Comparison of ENCODE assay signal across 29 cellular contexts in genomic region chr2:139605668-139606067, GRCh38.
"Had no signal": no experiment of that assay in that cellular context is flagged by ENCODE, and none has a peak within 500 bp of the region (broad histone marks: within the 10 kb centered on the region; RNA-seq: fewer than 3 reads in every experiment).

No MANE protein-coding gene starts in this region.

- H3K27me3 Mint-ChIP-seq: stimulated activated memory B cell treated with anti-CD40 and anti-IgM and Interleukin-4, amounts not matched to agents 10 μg/mL and 1 μg/mL and 100 μg/mL, for 72 hours; stimulated activated naive B cell treated with anti-CD40 and anti-IgM and Interleukin-4, amounts not matched to agents 10 μg/mL and 1 μg/mL and 100 μg/mL, for 72 hours; stimulated activated naive CD8-positive, alpha-beta T cell treated with anti-CD3 and anti-CD28 coated beads, Interleukin-15, amount 100 ng/mL, for 72 hours; stimulated activated naive CD8-positive, alpha-beta T cell treated with anti-CD3 and anti-CD28 coated beads, Interleukin-15, Interleukin-2, amounts not matched to agents 100 ng/mL and 50 ng/mL, for 24 hours; type B pancreatic cell had no signal

- H3K4me1 Mint-ChIP-seq: stimulated activated effector memory CD8-positive, alpha-beta T cell treated with anti-CD3 and anti-CD28 coated beads, Interleukin-12 subunit alpha, Interleukin-12 subunit beta, amount 100 ng/mL, for 72 hours; stimulated activated memory B cell treated with anti-CD40 and anti-IgM and Interleukin-4, amounts not matched to agents 10 μg/mL and 1 μg/mL and 100 μg/mL, for 72 hours; stimulated activated naive B cell treated with anti-CD40 and anti-IgM and Interleukin-4, amounts not matched to agents 10 μg/mL and 1 μg/mL and 100 μg/mL, for 72 hours; stimulated activated naive CD8-positive, alpha-beta T cell treated with anti-CD3 and anti-CD28 coated beads, Interleukin-15, amount 100 ng/mL, for 72 hours had no signal

- H3K27ac ChIP-seq: stomach, suprapubic skin, testis, thoracic aorta, thyroid gland, tibial artery, tibial nerve, transverse colon, upper lobe of left lung, upper lobe of right lung, uterus, vagina had no signal

- H3K36me3 Mint-ChIP-seq: stimulated activated effector memory CD8-positive, alpha-beta T cell treated with anti-CD3 and anti-CD28 coated beads, Interleukin-12 subunit alpha, Interleukin-12 subunit beta, amount 100 ng/mL, for 72 hours; stimulated activated memory B cell treated with anti-CD40 and anti-IgM and Interleukin-4, amounts not matched to agents 10 μg/mL and 1 μg/mL and 100 μg/mL, for 72 hours; stimulated activated naive B cell treated with anti-CD40 and anti-IgM and Interleukin-4, amounts not matched to agents 10 μg/mL and 1 μg/mL and 100 μg/mL, for 72 hours; type B pancreatic cell had no signal

- H3K27me3 ChIP-seq: stomach, suprapubic skin, testis, thyroid gland, tibial artery, tibial nerve, transverse colon, upper lobe of left lung, upper lobe of right lung, uterus, vagina had no signal

- H3K36me3 ChIP-seq: stomach, suprapubic skin, thoracic aorta, thyroid gland, tibial artery, tibial nerve, transverse colon, upper lobe of left lung, upper lobe of right lung, uterus, vagina had no signal

- H3K4me3 ChIP-seq: stomach, suprapubic skin, testis, thoracic aorta, thyroid gland, tibial artery, tibial nerve, transverse colon, upper lobe of left lung, upper lobe of right lung, uterus, vagina had no signal

- DNase-seq: stimulated activated CD4-positive, alpha-beta T cell treated with anti-CD3 and anti-CD28 coated beads, Interleukin-2, amount 100 ng/mL, for 48 hours; stimulated activated CD4-positive, alpha-beta T cell treated with anti-CD3 and anti-CD28 coated beads, Interleukin-4, amount 100 ng/mL, for 1 hour; stimulated activated CD4-positive, alpha-beta T cell treated with anti-CD3 and anti-CD28 coated beads, Interleukin-4, amount 100 ng/mL, for 24 hours; stimulated activated CD4-positive, alpha-beta T cell treated with anti-CD3 and anti-CD28 coated beads, Interleukin-4, amount 100 ng/mL, for 4 hours; stimulated activated CD8-positive, alpha-beta memory T cell treated with anti-CD3 and anti-CD28 coated beads, Interleukin-4, amount 100 ng/mL, for 48 hours; stimulated activated naive B cell treated with anti-CD40 and anti-IgM and Interleukin-4, amounts not matched to agents 10 μg/mL and 1 μg/mL and 100 μg/mL, for 72 hours; stimulated activated naive CD4-positive, alpha-beta T cell; stimulated activated naive CD4-positive, alpha-beta T cell treated with Interleukin-2 at 50 U/mL for 16 hours; stimulated activated naive CD8-positive, alpha-beta T cell treated with anti-CD3 and anti-CD28 coated beads, Interleukin-15, amount 100 ng/mL, for 72 hours; stimulated activated naive CD8-positive, alpha-beta T cell treated with anti-CD3 and anti-CD28 coated beads, Interleukin-15, Interleukin-2, amounts not matched to agents 100 U/mL and 50 U/mL, for 24 hours; stomach; substantia nigra; testis; thyroid gland; tibial artery; transverse colon; trophoblast cell; upper lobe of left lung; upper lobe of right lung; uterus had no signal

- H3K4me1 ChIP-seq: stomach, suprapubic skin, testis, thyroid gland, tibial artery, tibial nerve, transverse colon, upper lobe of left lung, upper lobe of right lung, uterus, vagina had no signal

- ATAC-seq: stimulated activated effector memory CD8-positive, alpha-beta T cell treated with anti-CD3 and anti-CD28 coated beads, Interleukin-12 subunit alpha, Interleukin-12 subunit beta, amount 100 ng/mL, for 72 hours; stimulated activated memory B cell treated with anti-CD40 and anti-IgM and Interleukin-4, amounts not matched to agents 10 μg/mL and 1 μg/mL and 100 μg/mL, for 72 hours; stimulated activated naive B cell treated with anti-CD40 and anti-IgM and Interleukin-4, amounts not matched to agents 10 μg/mL and 1 μg/mL and 100 μg/mL, for 72 hours; stimulated activated naive CD8-positive, alpha-beta T cell treated with anti-CD3 and anti-CD28 coated beads, Interleukin-15, amount 100 ng/mL, for 72 hours; stimulated activated naive CD8-positive, alpha-beta T cell treated with anti-CD3 and anti-CD28 coated beads, Interleukin-15, Interleukin-2, amounts not matched to agents 100 U/mL and 50 U/mL, for 24 hours; upper lobe of right lung had no signal

- H3K9me3 ChIP-seq: testis, thoracic aorta, thyroid gland, tibial artery, transverse colon, upper lobe of right lung, uterus, vagina had no signal

- H3K4me3 Mint-ChIP-seq: stimulated activated effector memory CD8-positive, alpha-beta T cell treated with anti-CD3 and anti-CD28 coated beads, Interleukin-12 subunit alpha, Interleukin-12 subunit beta, amount 100 ng/mL, for 72 hours; stimulated activated memory B cell treated with anti-CD40 and anti-IgM and Interleukin-4, amounts not matched to agents 10 μg/mL and 1 μg/mL and 100 μg/mL, for 72 hours; stimulated activated naive B cell treated with anti-CD40 and anti-IgM and Interleukin-4, amounts not matched to agents 10 μg/mL and 1 μg/mL and 100 μg/mL, for 72 hours; stimulated activated naive CD8-positive, alpha-beta T cell treated with anti-CD3 and anti-CD28 coated beads, Interleukin-15, amount 100 ng/mL, for 72 hours; stimulated activated naive CD8-positive, alpha-beta T cell treated with anti-CD3 and anti-CD28 coated beads, Interleukin-15, Interleukin-2, amounts not matched to agents 100 ng/mL and 50 ng/mL, for 24 hours; type B pancreatic cell had no signal

- H3K27ac Mint-ChIP-seq: stimulated activated effector memory CD8-positive, alpha-beta T cell treated with anti-CD3 and anti-CD28 coated beads, Interleukin-12 subunit alpha, Interleukin-12 subunit beta, amount 100 ng/mL, for 72 hours; stimulated activated memory B cell treated with anti-CD40 and anti-IgM and Interleukin-4, amounts not matched to agents 10 μg/mL and 1 μg/mL and 100 μg/mL, for 72 hours; stimulated activated naive B cell treated with anti-CD40 and anti-IgM and Interleukin-4, amounts not matched to agents 10 μg/mL and 1 μg/mL and 100 μg/mL, for 72 hours; stimulated activated naive CD8-positive, alpha-beta T cell treated with anti-CD3 and anti-CD28 coated beads, Interleukin-15, amount 100 ng/mL, for 72 hours; stimulated activated naive CD8-positive, alpha-beta T cell treated with anti-CD3 and anti-CD28 coated beads, Interleukin-15, Interleukin-2, amounts not matched to agents 100 ng/mL and 50 ng/mL, for 24 hours; type B pancreatic cell had no signal

- FAIRE-seq: urothelium cell line had no signal
